ENCODE assay signal across 28 cellular contexts in genomic region chr10:60497364-60497763, GRCh38.
"Had no signal": no experiment of that assay in that cellular context is flagged by ENCODE, and none has a peak within 500 bp of the region (broad histone marks: within the 10 kb centered on the region; RNA-seq: fewer than 3 reads in every experiment).

No MANE protein-coding gene starts in this region.

- FAIRE-seq: frontal cortex, keratinocyte had no signal

- H3K27ac ChIP-seq: esophagus squamous epithelium, parathyroid adenoma, psoas muscle, right atrium auricular region, suprapubic skin had no signal

- H3K36me3 ChIP-seq: esophagus squamous epithelium, right atrium auricular region, suprapubic skin, tibial nerve had no signal

- H3K4me1 ChIP-seq: parathyroid adenoma, psoas muscle, suprapubic skin had no signal

- H3K27me3 ChIP-seq: right atrium auricular region, suprapubic skin, tibial nerve had no signal

- DNase-seq: activated CD4-positive, alpha-beta memory T cell treated with anti-CD3 and anti-CD28 coated beads, Interleukin-2, amount 10 ng/mL, durations not matched to agents 7 days and 5 days; activated CD4-positive, alpha-beta T cell treated with anti-CD3 and anti-CD28 coated beads, Interleukin-2, amount 10 ng/mL, durations not matched to agents 24 days and 14 days; activated CD4-positive, CD25-positive, alpha-beta regulatory T cell treated with anti-CD3 and anti-CD28 coated beads, Interleukin-2, amount 50 U/mL, for 72 hours; activated CD8-positive, alpha-beta memory T cell treated with anti-CD3 and anti-CD28 coated beads, Interleukin-2, amount 50 U/mL, for 48 hours; activated gamma-delta T cell; activated naive CD4-positive, alpha-beta T cell treated with anti-CD3 and anti-CD28 coated beads, Interleukin-2, amount 10 ng/mL, durations not matched to agents 7 days and 5 days; activated naive CD8-positive, alpha-beta T cell treated with anti-CD3 and anti-CD28 coated beads, Interleukin-2, amount 10 ng/mL, durations not matched to agents 7 days and 5 days; activated T-cell treated with anti-CD3 and anti-CD28 coated beads, Interleukin-2, amount 50 U/mL, for 24 hours; caudate nucleus; cortex of kidney; esophagus squamous epithelium; head of caudate nucleus; hippocampal formation; left cardiac atrium; midbrain; naive thymus-derived CD8-positive, alpha-beta T cell; nucleus accumbens; psoas muscle; stimulated activated CD4-positive, alpha-beta T cell treated with anti-CD3 and anti-CD28 coated beads, Interleukin-15, amount 100 ng/mL, for 24 hours; stimulated activated CD4-positive, alpha-beta T cell treated with anti-CD3 and anti-CD28 coated beads, Interleukin-2, amount 100 ng/mL, for 24 hours; stimulated activated naive CD4-positive, alpha-beta T cell; T-helper 9 cell had no signal

- H3K79me2 ChIP-seq: parathyroid adenoma had no signal

- H3K9ac ChIP-seq: parathyroid adenoma had no signal

- H3K4me3 ChIP-seq: esophagus squamous epithelium, psoas muscle, right atrium auricular region, suprapubic skin, tibial nerve had no signal

- H3K9me3 ChIP-seq: esophagus squamous epithelium, psoas muscle, right atrium auricular region, suprapubic skin, tibial nerve had no signal

- H2AFZ ChIP-seq: parathyroid adenoma had no signal
